In genomic region chr14:100654814-100655795, GRCh38 we compare ENCODE assay signal across 1 cellular context.
TF ChIP-seq lines count a peak whose summit lies in the region.

No MANE protein-coding gene starts in this region.

TF ChIP-seq in HepG2, 621 proteins besides CTCF, POLR2A, EP300 and RAD21 (continued from another document and continues in another):
- TF ChIP-seq UBTF (CRISPR knock-in tag; IDR thresholded peaks at IDR 0.05) (peak; percentile 34; the same call in 1 of the 2 replicates), ZSCAN31 (CRISPR knock-in tag; IDR thresholded peaks at IDR 0.05; ENCODE audit: low read depth) (0 out of 2 replicates have a peak, but pooled peaks have one; percentile 52), TARDBP (CRISPR knock-in tag; IDR thresholded peaks at IDR 0.05) (0 out of 2 replicates have a peak, but pooled peaks have one; percentile 39), NR2F6 (IDR thresholded peaks at IDR 0.05) (no peak), NR2F6 (CRISPR knock-in tag; IDR thresholded peaks at IDR 0.05) (0 out of 2 replicates have a peak, but pooled peaks have one; percentile 46), HNRNPLL (IDR thresholded peaks at IDR 0.05; ENCODE audit: low read depth, low read length, poor library complexity, severe bottlenecking) (peak; percentile 18), ZNF598 (CRISPR knock-in tag; IDR thresholded peaks at IDR 0.05; ENCODE audit: borderline replicate concordance) (0 out of 2 replicates have a peak, but pooled peaks have one; percentile 59), SALL2 (CRISPR knock-in tag; IDR thresholded peaks at IDR 0.05) (no peak), RXRB (CRISPR knock-in tag; IDR thresholded peaks at IDR 0.05; ENCODE audit: borderline replicate concordance) (peak; percentile 25; the same call in 1 of the 2 replicates), ZNF280D (CRISPR knock-in tag; IDR thresholded peaks at IDR 0.05) (peak; percentile 61; the same call in 1 of the 2 replicates), MTF2 (CRISPR knock-in tag; IDR thresholded peaks at IDR 0.05; ENCODE audit: borderline replicate concordance) (peak; percentile 88; the same call in 1 of the 2 replicates), GZF1 (CRISPR knock-in tag; IDR thresholded peaks at IDR 0.05) (0 out of 2 replicates have a peak, but pooled peaks have one; percentile 40), ZNF547 (CRISPR knock-in tag; IDR thresholded peaks at IDR 0.05) (no peak), ZNF629 (CRISPR knock-in tag; conservative IDR thresholded peaks at IDR 0.05) (peak; percentile 90), KDM5B (CRISPR knock-in tag; IDR thresholded peaks at IDR 0.05; ENCODE audit: borderline replicate concordance) (no peak), JUN (CRISPR knock-in tag; IDR thresholded peaks at IDR 0.05) (0 out of 2 replicates have a peak, but pooled peaks have one; percentile 22), GABPA (IDR thresholded peaks at IDR 0.05; ENCODE audit: low read depth, low read length) (no peak), GABPA (CRISPR knock-in tag; IDR thresholded peaks at IDR 0.05; ENCODE audit: low read depth) (no peak), KAT7 (CRISPR knock-in tag; IDR thresholded peaks at IDR 0.05; ENCODE audit: borderline replicate concordance) (no peak), ZFP90 (CRISPR knock-in tag; IDR thresholded peaks at IDR 0.05; ENCODE audit: borderline replicate concordance) (peak; percentile 54; the same call in 1 of the 2 replicates), HOXA5 (CRISPR knock-in tag; IDR thresholded peaks at IDR 0.05) (0 out of 2 replicates have a peak, but pooled peaks have one; percentile 51), ZNF710 (CRISPR knock-in tag; IDR thresholded peaks at IDR 0.05; ENCODE audit: borderline replicate concordance) (no peak), GABPB1 (CRISPR knock-in tag; IDR thresholded peaks at IDR 0.05) (peak; percentile 61; the same call in 1 of the 2 replicates), ZBTB20 (CRISPR knock-in tag; IDR thresholded peaks at IDR 0.05; ENCODE audit: borderline replicate concordance, low read depth) (peak; percentile 30; the same call in 1 of the 2 replicates), BHLHE40 (IDR thresholded peaks at IDR 0.05; ENCODE audit: low read length) (no peak), KDM2A (CRISPR knock-in tag; IDR thresholded peaks at IDR 0.05; ENCODE audit: borderline replicate concordance, low read depth) (peak; percentile 66; the same call in 1 of the 2 replicates), ZNF639 (CRISPR knock-in tag; conservative IDR thresholded peaks at IDR 0.05) (no peak), POLR2AphosphoS2 (IDR thresholded peaks at IDR 0.05; ENCODE audit: low read depth, low read length) (no peak), PRPF4 (IDR thresholded peaks at IDR 0.05; ENCODE audit: low read depth, low read length, poor library complexity, severe bottlenecking) (no peak), ZMYM3 (CRISPR knock-in tag; IDR thresholded peaks at IDR 0.05) (peak; percentile 43; the same call in 1 of the 2 replicates), ZNF660 (CRISPR knock-in tag; IDR thresholded peaks at IDR 0.05; ENCODE audit: borderline replicate concordance, low read depth) (no peak), ZBTB38 (CRISPR knock-in tag; IDR thresholded peaks at IDR 0.05) (peak; percentile 47; the same call in 1 of the 2 replicates), TRAFD1 (CRISPR knock-in tag; IDR thresholded peaks at IDR 0.05; ENCODE audit: borderline replicate concordance) (no peak)
- TF ChIP-seq, protein P1, sequence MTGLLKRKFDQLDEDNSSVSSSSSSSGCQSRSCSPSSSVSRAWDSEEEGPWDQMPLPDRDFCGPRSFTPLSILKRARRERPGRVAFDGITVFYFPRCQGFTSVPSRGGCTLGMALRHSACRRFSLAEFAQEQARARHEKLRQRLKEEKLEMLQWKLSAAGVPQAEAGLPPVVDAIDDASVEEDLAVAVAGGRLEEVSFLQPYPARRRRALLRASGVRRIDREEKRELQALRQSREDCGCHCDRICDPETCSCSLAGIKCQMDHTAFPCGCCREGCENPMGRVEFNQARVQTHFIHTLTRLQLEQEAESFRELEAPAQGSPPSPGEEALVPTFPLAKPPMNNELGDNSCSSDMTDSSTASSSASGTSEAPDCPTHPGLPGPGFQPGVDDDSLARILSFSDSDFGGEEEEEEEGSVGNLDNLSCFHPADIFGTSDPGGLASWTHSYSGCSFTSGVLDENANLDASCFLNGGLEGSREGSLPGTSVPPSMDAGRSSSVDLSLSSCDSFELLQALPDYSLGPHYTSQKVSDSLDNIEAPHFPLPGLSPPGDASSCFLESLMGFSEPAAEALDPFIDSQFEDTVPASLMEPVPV (CRISPR knock-in tag; IDR thresholded peaks at IDR 0.05): no peak
- TF ChIP-seq, protein P2, sequence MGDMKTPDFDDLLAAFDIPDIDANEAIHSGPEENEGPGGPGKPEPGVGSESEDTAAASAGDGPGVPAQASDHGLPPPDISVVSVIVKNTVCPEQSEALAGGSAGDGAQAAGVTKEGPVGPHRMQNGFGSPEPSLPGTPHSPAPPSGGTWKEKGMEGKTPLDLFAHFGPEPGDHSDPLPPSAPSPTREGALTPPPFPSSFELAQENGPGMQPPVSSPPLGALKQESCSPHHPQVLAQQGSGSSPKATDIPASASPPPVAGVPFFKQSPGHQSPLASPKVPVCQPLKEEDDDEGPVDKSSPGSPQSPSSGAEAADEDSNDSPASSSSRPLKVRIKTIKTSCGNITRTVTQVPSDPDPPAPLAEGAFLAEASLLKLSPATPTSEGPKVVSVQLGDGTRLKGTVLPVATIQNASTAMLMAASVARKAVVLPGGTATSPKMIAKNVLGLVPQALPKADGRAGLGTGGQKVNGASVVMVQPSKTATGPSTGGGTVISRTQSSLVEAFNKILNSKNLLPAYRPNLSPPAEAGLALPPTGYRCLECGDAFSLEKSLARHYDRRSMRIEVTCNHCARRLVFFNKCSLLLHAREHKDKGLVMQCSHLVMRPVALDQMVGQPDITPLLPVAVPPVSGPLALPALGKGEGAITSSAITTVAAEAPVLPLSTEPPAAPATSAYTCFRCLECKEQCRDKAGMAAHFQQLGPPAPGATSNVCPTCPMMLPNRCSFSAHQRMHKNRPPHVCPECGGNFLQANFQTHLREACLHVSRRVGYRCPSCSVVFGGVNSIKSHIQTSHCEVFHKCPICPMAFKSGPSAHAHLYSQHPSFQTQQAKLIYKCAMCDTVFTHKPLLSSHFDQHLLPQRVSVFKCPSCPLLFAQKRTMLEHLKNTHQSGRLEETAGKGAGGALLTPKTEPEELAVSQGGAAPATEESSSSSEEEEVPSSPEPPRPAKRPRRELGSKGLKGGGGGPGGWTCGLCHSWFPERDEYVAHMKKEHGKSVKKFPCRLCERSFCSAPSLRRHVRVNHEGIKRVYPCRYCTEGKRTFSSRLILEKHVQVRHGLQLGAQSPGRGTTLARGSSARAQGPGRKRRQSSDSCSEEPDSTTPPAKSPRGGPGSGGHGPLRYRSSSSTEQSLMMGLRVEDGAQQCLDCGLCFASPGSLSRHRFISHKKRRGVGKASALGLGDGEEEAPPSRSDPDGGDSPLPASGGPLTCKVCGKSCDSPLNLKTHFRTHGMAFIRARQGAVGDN (CRISPR knock-in tag; IDR thresholded peaks at IDR 0.05): peak; percentile 80
- TF ChIP-seq, protein P3, sequence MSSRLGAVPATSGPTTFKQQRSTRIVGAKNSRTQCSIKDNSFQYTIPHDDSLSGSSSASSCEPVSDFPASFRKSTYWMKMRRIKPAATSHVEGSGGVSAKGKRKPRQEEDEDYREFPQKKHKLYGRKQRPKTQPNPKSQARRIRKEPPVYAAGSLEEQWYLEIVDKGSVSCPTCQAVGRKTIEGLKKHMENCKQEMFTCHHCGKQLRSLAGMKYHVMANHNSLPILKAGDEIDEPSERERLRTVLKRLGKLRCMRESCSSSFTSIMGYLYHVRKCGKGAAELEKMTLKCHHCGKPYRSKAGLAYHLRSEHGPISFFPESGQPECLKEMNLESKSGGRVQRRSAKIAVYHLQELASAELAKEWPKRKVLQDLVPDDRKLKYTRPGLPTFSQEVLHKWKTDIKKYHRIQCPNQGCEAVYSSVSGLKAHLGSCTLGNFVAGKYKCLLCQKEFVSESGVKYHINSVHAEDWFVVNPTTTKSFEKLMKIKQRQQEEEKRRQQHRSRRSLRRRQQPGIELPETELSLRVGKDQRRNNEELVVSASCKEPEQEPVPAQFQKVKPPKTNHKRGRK (CRISPR knock-in tag; IDR thresholded peaks at IDR 0.05): no peak
- TF ChIP-seq, protein P4, sequence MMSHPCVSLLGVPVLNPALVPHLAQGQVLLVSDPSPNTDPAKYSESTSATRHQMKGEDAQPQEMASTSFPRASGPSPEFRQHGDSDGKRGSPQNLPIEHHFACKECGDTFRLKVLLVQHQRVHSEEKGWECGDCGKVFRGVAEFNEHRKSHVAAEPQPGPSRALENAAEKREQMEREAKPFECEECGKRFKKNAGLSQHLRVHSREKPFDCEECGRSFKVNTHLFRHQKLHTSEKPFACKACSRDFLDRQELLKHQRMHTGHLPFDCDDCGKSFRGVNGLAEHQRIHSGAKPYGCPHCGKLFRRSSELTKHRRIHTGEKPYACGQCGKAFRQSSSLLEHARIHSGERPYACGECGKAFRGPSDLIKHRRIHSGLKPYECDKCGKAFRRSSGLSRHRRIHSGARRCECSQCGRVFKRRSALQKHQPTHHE (CRISPR knock-in tag; IDR thresholded peaks at IDR 0.05; ENCODE audit: borderline replicate concordance): no peak
